Comparison of ENCODE assay signal across 8 cellular contexts in the genomic region with DNA sequence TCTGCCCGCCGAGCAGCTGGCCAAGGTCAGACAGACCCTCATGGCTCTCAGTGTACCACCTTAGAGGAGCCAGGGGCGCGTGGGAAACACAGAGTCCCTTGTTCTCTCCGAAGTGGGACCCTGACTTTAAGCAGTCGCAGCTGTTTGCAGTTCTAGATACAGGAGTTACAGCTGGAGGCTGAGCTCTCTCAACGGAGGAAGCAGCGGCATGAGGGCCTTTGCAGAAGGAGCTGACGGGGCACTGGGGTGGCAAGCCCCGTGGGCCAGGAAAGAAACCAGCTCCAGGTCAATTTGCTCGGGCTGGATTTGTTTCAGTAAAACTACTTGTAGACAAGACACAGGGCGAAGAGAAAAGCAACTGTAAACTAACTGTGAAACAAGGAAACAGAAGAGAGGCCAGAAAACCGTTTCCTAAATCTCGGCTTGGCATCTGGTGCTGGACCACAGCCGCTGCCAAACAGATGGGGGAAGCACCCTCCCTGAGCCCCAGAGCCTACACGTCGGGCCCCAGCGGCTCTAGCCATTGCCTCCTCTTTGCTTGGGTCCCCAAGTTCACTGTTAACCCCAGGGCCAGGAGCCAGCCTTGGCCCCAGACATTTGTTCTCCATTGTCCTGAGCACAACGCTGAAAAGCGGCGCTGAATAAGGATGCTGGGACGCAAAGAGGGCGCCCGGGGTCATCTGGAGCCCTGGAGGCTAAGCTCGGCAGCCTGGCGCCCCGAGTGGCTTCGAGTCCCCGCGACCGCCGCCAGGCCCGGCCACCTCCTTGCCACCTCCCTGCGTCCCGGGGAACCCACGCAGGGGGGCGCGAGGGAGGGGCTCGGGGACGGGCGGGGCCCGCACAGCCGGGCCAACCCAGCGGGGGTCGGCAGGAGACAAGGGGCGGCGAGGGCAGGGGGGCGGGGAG.
DNase-seq lines count a peak whose midpoint lies in the region; ATAC-seq and TF ChIP-seq lines count a peak whose summit lies in the region.

No MANE protein-coding gene starts in this region.

- ATAC-seq in DND-41 (ENCODE audit: insufficient read depth, low read depth) = peak; percentile 50

- H3K4me3 ChIP-seq in DND-41 (ENCODE audit: low read depth in 1 of 2, low read length in 2 of 2) = peak overlapping the region; percentile 26 to 55; a peak in 3 of 4 replicates
- H3K4me3 ChIP-seq in HAP-1 = peak overlapping the region; percentile 34
- H3K4me3 ChIP-seq in astrocyte of the spinal cord (ENCODE audit: low read depth, low read length) = peak overlapping the region; percentile 47
- H3K4me3 ChIP-seq in iPS-20b (ENCODE audit: low read length) = peak overlapping the region; percentile 64

- peaks cover 29% of the 10 kb centered on the region for H4K20me1 ChIP-seq in DND-41 (ENCODE audit: insufficient read depth, low read length)

- H3K36me3 ChIP-seq in DND-41 (ENCODE audit: insufficient read depth, low read length) (no peaks in the 10 kb centered on the region), HAP-1 (replicated peaks) (no peaks in the 10 kb centered on the region), iPS-20b (ENCODE audit: insufficient read depth, low read depth, low read length) (no peaks in the 10 kb centered on the region)

- H3K27ac ChIP-seq in DND-41 (ENCODE audit: low read length) = peak overlapping the region; percentile 69
- no peak overlapping the region for H3K27ac ChIP-seq in iPS-20b (ENCODE audit: low read length)

- DNase-seq in DND-41 (no peak), HAP-1 (ENCODE audit: low spot score in 2 of 2) (no peak), NCI-H2171 treated with DMSO at 0.1 percent for 48 hours (lab: John Stamatoyannopoulos, UW) (peak; percentile 49), astrocyte of the spinal cord (ENCODE audit: low read depth, low spot score) (no peak), amniotic stem cell (lab: John Stamatoyannopoulos, UW) (no peak), iPS-NIHi11 (ENCODE audit: low spot score) (no peak)
- peak; percentile 61 for DNase-seq in stimulated activated naive CD4-positive, alpha-beta T cell treated with Interleukin-2 at 50 U/mL for 16 hours (lab: John Stamatoyannopoulos, UW)

- H3K4me1 ChIP-seq in DND-41 (ENCODE audit: insufficient read depth, low read length) (peaks cover 33% of the 10 kb centered on the region), HAP-1 (peaks cover 8% of the 10 kb centered on the region), iPS-20b (ENCODE audit: insufficient read depth, low read length) (peaks cover 8% of the 10 kb centered on the region; the same call in 1 of the 2 replicates)

- H3K9ac ChIP-seq in DND-41 (ENCODE audit: low read depth, low read length) (peak overlapping the region; percentile 71), iPS-20b (ENCODE audit: low read depth, low read length) (peak overlapping the region; percentile 63; the same call in 1 of the 2 replicates)

- H3K9me3 ChIP-seq in DND-41 (ENCODE audit: insufficient read depth, low read length, severe bottlenecking) (no peaks in the 10 kb centered on the region), HAP-1 (no peaks in the 10 kb centered on the region), iPS-20b (ENCODE audit: insufficient read depth, low read depth, low read length) (no peaks in the 10 kb centered on the region)

- TF ChIP-seq CTCF in DND-41 (IDR thresholded peaks at IDR 0.05; ENCODE audit: borderline replicate concordance, extremely low read depth, low read length, poor library complexity, severe bottlenecking) (no peak), astrocyte of the spinal cord (IDR thresholded peaks at IDR 0.05; ENCODE audit: low read depth, low read length) (no peak)

- in situ Hi-C loops in HAP-1 (cut with MboI; ENCODE audit: low sequenced_read_pairs) = no loop called here
- in situ Hi-C loops in astrocyte of the spinal cord (cut with HindIII; ENCODE audit: low sequenced_read_pairs) = no loop called here

- H3K79me2 ChIP-seq in DND-41 (ENCODE audit: insufficient read depth, low read length) = peaks cover 36% of the 10 kb centered on the region

- H3K27me3 ChIP-seq in DND-41 (ENCODE audit: insufficient read depth, low read length, poor library complexity) (no peaks in the 10 kb centered on the region), HAP-1 (ENCODE audit: low read depth) (no peaks in the 10 kb centered on the region), iPS-20b (ENCODE audit: insufficient read depth, low read length) (peaks cover 7% of the 10 kb centered on the region; the same call in 1 of the 2 replicates)

- H2AFZ ChIP-seq in DND-41 (ENCODE audit: low read depth, low read length) = peak overlapping the region; percentile 61

- H3K4me2 ChIP-seq in DND-41 (ENCODE audit: insufficient read depth, low read length) = peak overlapping the region; percentile 66

Comparison
In these comparisons a context has a peak if more than half of its experiments do, and no peak if none do; other contexts are left out.
1. DNase-seq: peak in NCI-H2171 treated with DMSO at 0.1 percent for 48 hours (single experiment) and stimulated activated naive CD4-positive, alpha-beta T cell treated with Interleukin-2 at 50 U/mL for 16 hours (single experiment); none in DND-41 (single experiment), HAP-1 (0 of 2), astrocyte of the spinal cord (single experiment), amniotic stem cell (single experiment) and iPS-NIHi11 (single experiment).
2. Peak in every context shown above with its lines, with median percentiles within 50 percentile points of each other: H3K4me3 ChIP-seq.